ENCODE assay signal across 12 cellular contexts in genomic region chr5:168931638-168932345, GRCh38.
DNase-seq lines count a peak whose midpoint lies in the region; ATAC-seq lines count a peak whose summit lies in the region.
"Had no signal": no experiment of that assay in that cellular context is flagged by ENCODE, and none has a peak within 500 bp of the region (broad histone marks: within the 10 kb centered on the region; RNA-seq: fewer than 3 reads in every experiment).

No MANE protein-coding gene starts in this region.

- intact Hi-C loops in left ventricle myocardium superior (cut with micrococcal nuclease), result no loop called here

- H3K4me3 Mint-ChIP-seq in T-helper 2 cell treated with Interferon-gamma antibody and Interleukin-4, amounts not matched to agents 5 μg/mL and 100 μg/mL, for 36 hours, result no peak overlapping the region
- H3K4me3 Mint-ChIP-seq: nephron progenitor cell had no signal

- H3K4me1 Mint-ChIP-seq in T-helper 2 cell treated with Interferon-gamma antibody and Interleukin-4, amounts not matched to agents 5 μg/mL and 100 μg/mL, for 36 hours (ENCODE audit: low read depth), result peaks cover under 1% of the 10 kb centered on the region

- no peaks in the 10 kb centered on the region for H3K36me3 Mint-ChIP-seq in T-helper 2 cell treated with Interferon-gamma antibody and Interleukin-4, amounts not matched to agents 5 μg/mL and 100 μg/mL, for 36 hours (ENCODE audit: low read depth)

- peaks cover 2% of the 10 kb centered on the region for H3K27me3 Mint-ChIP-seq in T-helper 2 cell treated with Interferon-gamma antibody and Interleukin-4, amounts not matched to agents 5 μg/mL and 100 μg/mL, for 36 hours (ENCODE audit: low read depth)

- DNase-seq in AG08395 (ENCODE audit: low spot score), result peak; percentile 90
- peak; percentile 33 for DNase-seq in T-helper 2 cell treated with Interferon-gamma antibody and Interleukin-4, amounts not matched to agents 5 μg/mL and 100 μg/mL, for 36 hours (ENCODE audit: low spot score)
- no peak for DNase-seq in left ventricle myocardium superior
- no peak for DNase-seq in NCI-H69 (lab: John Stamatoyannopoulos, UW)
- no peak for DNase-seq in amniotic stem cell (lab: John Stamatoyannopoulos, UW)
- DNase-seq: activated CD4-positive, alpha-beta T cell treated with anti-CD3 and anti-CD28 coated beads, Interleukin-2, amount 50 U/mL, for 1 hour; hippocampal formation; NCI-H1092 treated with DMSO at 0.1 percent for 48 hours; nephron progenitor cell had no signal

- no peak overlapping the region for H3K27ac Mint-ChIP-seq in T-helper 2 cell treated with Interferon-gamma antibody and Interleukin-4, amounts not matched to agents 5 μg/mL and 100 μg/mL, for 36 hours
- H3K27ac Mint-ChIP-seq: nephron progenitor cell had no signal

- ATAC-seq in GM21529 (IDR thresholded peaks at IDR 0.05; ENCODE audit: unreplicated experiment) (peak; percentile 84), left ventricle myocardium superior (peak; percentile 74), GM19452 (IDR thresholded peaks at IDR 0.05; ENCODE audit: unreplicated experiment) (no peak), HG02852 (IDR thresholded peaks at IDR 0.05; ENCODE audit: unreplicated experiment) (no peak)

- no peaks in the 10 kb centered on the region for H3K9me3 Mint-ChIP-seq in T-helper 2 cell treated with Interferon-gamma antibody and Interleukin-4, amounts not matched to agents 5 μg/mL and 100 μg/mL, for 36 hours
- H3K9me3 Mint-ChIP-seq: nephron progenitor cell had no signal

Comparison
In these comparisons a context has a peak if more than half of its experiments do, and no peak if none do; other contexts are left out.
1. DNase-seq: peak in AG08395 (single experiment) and T-helper 2 cell treated with Interferon-gamma antibody and Interleukin-4, amounts not matched to agents 5 μg/mL and 100 μg/mL, for 36 hours (single experiment); none in left ventricle myocardium superior (single experiment), NCI-H69 (single experiment) and amniotic stem cell (single experiment).
2. ATAC-seq: peak in GM21529 (single experiment) and left ventricle myocardium superior (single experiment); none in GM19452 (single experiment) and HG02852 (single experiment).